1 cellular context compared by ENCODE assay signal in the genomic region with DNA sequence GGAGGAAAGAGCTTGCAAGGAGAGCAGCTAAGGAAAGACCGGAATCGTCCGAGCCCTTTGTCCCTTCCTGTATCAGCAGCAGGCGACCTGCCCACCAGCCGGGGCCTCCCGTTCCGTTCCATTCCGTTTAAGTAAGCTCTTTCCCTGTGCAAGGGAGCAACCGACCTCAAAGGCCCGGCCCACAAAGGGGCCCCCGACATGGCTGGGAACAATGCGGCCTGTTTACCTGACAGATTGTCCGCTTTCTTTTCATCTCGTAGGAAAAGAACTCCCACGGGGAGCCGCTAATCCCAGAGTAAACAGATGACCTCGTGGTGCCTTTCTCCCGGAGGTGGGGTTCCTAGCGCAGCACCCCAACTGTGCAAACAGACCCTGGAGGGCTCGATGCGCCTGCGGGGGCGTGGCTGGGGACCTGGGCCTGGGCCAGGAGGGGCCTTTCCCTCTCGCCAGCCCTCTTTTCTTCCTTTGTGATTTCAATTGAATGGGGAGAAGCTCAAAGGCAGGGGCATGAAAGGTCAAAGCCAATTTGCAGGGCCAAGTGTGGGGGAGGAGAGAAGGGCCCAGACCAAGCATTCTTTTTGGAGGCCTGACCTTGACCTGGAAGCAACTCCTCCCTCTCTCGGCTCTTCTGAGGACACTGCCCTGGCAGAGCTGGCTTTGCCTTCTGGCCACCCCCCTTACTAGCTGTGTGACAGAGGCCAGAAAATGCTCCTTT.
TF ChIP-seq lines count a peak whose summit lies in the region.

No MANE protein-coding gene starts in this region.

TF ChIP-seq in HepG2, 621 proteins besides CTCF, POLR2A, EP300 and RAD21 (continued from another document and continues in another):
- TF ChIP-seq, protein P1, sequence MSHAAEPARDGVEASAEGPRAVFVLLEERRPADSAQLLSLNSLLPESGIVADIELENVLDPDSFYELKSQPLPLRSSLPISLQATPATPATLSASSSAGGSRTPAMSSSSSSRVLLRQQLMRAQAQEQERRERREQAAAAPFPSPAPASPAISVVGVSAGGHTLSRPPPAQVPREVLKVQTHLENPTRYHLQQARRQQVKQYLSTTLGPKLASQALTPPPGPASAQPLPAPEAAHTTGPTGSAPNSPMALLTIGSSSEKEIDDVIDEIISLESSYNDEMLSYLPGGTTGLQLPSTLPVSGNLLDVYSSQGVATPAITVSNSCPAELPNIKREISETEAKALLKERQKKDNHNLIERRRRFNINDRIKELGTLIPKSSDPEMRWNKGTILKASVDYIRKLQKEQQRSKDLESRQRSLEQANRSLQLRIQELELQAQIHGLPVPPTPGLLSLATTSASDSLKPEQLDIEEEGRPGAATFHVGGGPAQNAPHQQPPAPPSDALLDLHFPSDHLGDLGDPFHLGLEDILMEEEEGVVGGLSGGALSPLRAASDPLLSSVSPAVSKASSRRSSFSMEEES (CRISPR knock-in tag; IDR thresholded peaks at IDR 0.05) = peak; percentile 99
- TF ChIP-seq, protein P2, sequence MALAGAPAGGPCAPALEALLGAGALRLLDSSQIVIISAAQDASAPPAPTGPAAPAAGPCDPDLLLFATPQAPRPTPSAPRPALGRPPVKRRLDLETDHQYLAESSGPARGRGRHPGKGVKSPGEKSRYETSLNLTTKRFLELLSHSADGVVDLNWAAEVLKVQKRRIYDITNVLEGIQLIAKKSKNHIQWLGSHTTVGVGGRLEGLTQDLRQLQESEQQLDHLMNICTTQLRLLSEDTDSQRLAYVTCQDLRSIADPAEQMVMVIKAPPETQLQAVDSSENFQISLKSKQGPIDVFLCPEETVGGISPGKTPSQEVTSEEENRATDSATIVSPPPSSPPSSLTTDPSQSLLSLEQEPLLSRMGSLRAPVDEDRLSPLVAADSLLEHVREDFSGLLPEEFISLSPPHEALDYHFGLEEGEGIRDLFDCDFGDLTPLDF (CRISPR knock-in tag; IDR thresholded peaks at IDR 0.05) = peak; percentile 78
- TF ChIP-seq SNAI1 (CRISPR knock-in tag; IDR thresholded peaks at IDR 0.05; ENCODE audit: borderline replicate concordance) (peak; percentile 85; the same call in 1 of the 2 replicates), SMYD3 (CRISPR knock-in tag; IDR thresholded peaks at IDR 0.05) (peak; percentile 98), REPIN1 (CRISPR knock-in tag; IDR thresholded peaks at IDR 0.05; ENCODE audit: borderline replicate concordance, low read depth) (peak; percentile 97), SP2 (CRISPR knock-in tag; IDR thresholded peaks at IDR 0.05) (no peak; the same call in 1 of the 2 replicates), ERF (CRISPR knock-in tag; IDR thresholded peaks at IDR 0.05) (peak; percentile 99), BRCA1 (CRISPR knock-in tag; IDR thresholded peaks at IDR 0.05) (peak; percentile 98), ZNF780A (CRISPR knock-in tag; IDR thresholded peaks at IDR 0.05) (peak; percentile 97), NR2F2 (IDR thresholded peaks at IDR 0.05; ENCODE audit: borderline replicate concordance, low read depth) (peak; percentile 98), AGO1 (IDR thresholded peaks at IDR 0.05; ENCODE audit: low read depth, low read length, poor library complexity, severe bottlenecking) (peak; percentile 36), KLF6 (CRISPR knock-in tag; IDR thresholded peaks at IDR 0.05) (peak; percentile 93), ATM (IDR thresholded peaks at IDR 0.05; ENCODE audit: borderline replicate concordance) (no peak), BORCS8-MEF2B (CRISPR knock-in tag; IDR thresholded peaks at IDR 0.05) (peak; percentile 90), SNAPC2 (CRISPR knock-in tag; IDR thresholded peaks at IDR 0.05) (peak; percentile 95), HMG20A (CRISPR knock-in tag; IDR thresholded peaks at IDR 0.05; ENCODE audit: borderline replicate concordance) (peak; percentile 99)
- TF ChIP-seq, protein P3, sequence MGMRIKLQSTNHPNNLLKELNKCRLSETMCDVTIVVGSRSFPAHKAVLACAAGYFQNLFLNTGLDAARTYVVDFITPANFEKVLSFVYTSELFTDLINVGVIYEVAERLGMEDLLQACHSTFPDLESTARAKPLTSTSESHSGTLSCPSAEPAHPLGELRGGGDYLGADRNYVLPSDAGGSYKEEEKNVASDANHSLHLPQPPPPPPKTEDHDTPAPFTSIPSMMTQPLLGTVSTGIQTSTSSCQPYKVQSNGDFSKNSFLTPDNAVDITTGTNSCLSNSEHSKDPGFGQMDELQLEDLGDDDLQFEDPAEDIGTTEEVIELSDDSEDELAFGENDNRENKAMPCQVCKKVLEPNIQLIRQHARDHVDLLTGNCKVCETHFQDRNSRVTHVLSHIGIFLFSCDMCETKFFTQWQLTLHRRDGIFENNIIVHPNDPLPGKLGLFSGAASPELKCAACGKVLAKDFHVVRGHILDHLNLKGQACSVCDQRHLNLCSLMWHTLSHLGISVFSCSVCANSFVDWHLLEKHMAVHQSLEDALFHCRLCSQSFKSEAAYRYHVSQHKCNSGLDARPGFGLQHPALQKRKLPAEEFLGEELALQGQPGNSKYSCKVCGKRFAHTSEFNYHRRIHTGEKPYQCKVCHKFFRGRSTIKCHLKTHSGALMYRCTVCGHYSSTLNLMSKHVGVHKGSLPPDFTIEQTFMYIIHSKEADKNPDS (CRISPR knock-in tag; IDR thresholded peaks at IDR 0.05) = peak; percentile 77
- TF ChIP-seq, protein P4, sequence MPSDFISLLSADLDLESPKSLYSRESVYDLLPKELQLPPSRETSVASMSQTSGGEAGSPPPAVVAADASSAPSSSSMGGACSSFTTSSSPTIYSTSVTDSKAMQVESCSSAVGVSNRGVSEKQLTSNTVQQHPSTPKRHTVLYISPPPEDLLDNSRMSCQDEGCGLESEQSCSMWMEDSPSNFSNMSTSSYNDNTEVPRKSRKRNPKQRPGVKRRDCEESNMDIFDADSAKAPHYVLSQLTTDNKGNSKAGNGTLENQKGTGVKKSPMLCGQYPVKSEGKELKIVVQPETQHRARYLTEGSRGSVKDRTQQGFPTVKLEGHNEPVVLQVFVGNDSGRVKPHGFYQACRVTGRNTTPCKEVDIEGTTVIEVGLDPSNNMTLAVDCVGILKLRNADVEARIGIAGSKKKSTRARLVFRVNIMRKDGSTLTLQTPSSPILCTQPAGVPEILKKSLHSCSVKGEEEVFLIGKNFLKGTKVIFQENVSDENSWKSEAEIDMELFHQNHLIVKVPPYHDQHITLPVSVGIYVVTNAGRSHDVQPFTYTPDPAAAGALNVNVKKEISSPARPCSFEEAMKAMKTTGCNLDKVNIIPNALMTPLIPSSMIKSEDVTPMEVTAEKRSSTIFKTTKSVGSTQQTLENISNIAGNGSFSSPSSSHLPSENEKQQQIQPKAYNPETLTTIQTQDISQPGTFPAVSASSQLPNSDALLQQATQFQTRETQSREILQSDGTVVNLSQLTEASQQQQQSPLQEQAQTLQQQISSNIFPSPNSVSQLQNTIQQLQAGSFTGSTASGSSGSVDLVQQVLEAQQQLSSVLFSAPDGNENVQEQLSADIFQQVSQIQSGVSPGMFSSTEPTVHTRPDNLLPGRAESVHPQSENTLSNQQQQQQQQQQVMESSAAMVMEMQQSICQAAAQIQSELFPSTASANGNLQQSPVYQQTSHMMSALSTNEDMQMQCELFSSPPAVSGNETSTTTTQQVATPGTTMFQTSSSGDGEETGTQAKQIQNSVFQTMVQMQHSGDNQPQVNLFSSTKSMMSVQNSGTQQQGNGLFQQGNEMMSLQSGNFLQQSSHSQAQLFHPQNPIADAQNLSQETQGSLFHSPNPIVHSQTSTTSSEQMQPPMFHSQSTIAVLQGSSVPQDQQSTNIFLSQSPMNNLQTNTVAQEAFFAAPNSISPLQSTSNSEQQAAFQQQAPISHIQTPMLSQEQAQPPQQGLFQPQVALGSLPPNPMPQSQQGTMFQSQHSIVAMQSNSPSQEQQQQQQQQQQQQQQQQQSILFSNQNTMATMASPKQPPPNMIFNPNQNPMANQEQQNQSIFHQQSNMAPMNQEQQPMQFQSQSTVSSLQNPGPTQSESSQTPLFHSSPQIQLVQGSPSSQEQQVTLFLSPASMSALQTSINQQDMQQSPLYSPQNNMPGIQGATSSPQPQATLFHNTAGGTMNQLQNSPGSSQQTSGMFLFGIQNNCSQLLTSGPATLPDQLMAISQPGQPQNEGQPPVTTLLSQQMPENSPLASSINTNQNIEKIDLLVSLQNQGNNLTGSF (CRISPR knock-in tag; IDR thresholded peaks at IDR 0.05) = peak; percentile 95
- TF ChIP-seq, protein P5, sequence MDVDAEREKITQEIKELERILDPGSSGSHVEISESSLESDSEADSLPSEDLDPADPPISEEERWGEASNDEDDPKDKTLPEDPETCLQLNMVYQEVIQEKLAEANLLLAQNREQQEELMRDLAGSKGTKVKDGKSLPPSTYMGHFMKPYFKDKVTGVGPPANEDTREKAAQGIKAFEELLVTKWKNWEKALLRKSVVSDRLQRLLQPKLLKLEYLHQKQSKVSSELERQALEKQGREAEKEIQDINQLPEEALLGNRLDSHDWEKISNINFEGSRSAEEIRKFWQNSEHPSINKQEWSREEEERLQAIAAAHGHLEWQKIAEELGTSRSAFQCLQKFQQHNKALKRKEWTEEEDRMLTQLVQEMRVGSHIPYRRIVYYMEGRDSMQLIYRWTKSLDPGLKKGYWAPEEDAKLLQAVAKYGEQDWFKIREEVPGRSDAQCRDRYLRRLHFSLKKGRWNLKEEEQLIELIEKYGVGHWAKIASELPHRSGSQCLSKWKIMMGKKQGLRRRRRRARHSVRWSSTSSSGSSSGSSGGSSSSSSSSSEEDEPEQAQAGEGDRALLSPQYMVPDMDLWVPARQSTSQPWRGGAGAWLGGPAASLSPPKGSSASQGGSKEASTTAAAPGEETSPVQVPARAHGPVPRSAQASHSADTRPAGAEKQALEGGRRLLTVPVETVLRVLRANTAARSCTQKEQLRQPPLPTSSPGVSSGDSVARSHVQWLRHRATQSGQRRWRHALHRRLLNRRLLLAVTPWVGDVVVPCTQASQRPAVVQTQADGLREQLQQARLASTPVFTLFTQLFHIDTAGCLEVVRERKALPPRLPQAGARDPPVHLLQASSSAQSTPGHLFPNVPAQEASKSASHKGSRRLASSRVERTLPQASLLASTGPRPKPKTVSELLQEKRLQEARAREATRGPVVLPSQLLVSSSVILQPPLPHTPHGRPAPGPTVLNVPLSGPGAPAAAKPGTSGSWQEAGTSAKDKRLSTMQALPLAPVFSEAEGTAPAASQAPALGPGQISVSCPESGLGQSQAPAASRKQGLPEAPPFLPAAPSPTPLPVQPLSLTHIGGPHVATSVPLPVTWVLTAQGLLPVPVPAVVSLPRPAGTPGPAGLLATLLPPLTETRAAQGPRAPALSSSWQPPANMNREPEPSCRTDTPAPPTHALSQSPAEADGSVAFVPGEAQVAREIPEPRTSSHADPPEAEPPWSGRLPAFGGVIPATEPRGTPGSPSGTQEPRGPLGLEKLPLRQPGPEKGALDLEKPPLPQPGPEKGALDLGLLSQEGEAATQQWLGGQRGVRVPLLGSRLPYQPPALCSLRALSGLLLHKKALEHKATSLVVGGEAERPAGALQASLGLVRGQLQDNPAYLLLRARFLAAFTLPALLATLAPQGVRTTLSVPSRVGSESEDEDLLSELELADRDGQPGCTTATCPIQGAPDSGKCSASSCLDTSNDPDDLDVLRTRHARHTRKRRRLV (CRISPR knock-in tag; IDR thresholded peaks at IDR 0.05) = peak; percentile 97
- TF ChIP-seq, protein P6, sequence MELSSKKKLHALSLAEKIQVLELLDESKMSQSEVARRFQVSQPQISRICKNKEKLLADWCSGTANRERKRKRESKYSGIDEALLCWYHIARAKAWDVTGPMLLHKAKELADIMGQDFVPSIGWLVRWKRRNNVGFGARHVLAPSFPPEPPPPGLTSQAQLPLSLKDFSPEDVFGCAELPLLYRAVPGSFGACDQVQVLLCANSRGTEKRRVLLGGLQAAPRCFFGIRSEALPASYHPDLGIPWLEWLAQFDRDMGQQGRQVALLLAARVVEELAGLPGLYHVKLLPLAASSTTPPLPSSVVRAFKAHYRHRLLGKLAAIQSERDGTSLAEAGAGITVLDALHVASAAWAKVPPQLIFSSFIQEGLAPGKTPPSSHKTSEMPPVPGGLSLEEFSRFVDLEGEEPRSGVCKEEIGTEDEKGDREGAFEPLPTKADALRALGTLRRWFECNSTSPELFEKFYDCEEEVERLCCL (CRISPR knock-in tag; IDR thresholded peaks at IDR 0.05; ENCODE audit: borderline replicate concordance) = peak; percentile 44; the same call in 1 of the 2 replicates
- TF ChIP-seq, protein P7, sequence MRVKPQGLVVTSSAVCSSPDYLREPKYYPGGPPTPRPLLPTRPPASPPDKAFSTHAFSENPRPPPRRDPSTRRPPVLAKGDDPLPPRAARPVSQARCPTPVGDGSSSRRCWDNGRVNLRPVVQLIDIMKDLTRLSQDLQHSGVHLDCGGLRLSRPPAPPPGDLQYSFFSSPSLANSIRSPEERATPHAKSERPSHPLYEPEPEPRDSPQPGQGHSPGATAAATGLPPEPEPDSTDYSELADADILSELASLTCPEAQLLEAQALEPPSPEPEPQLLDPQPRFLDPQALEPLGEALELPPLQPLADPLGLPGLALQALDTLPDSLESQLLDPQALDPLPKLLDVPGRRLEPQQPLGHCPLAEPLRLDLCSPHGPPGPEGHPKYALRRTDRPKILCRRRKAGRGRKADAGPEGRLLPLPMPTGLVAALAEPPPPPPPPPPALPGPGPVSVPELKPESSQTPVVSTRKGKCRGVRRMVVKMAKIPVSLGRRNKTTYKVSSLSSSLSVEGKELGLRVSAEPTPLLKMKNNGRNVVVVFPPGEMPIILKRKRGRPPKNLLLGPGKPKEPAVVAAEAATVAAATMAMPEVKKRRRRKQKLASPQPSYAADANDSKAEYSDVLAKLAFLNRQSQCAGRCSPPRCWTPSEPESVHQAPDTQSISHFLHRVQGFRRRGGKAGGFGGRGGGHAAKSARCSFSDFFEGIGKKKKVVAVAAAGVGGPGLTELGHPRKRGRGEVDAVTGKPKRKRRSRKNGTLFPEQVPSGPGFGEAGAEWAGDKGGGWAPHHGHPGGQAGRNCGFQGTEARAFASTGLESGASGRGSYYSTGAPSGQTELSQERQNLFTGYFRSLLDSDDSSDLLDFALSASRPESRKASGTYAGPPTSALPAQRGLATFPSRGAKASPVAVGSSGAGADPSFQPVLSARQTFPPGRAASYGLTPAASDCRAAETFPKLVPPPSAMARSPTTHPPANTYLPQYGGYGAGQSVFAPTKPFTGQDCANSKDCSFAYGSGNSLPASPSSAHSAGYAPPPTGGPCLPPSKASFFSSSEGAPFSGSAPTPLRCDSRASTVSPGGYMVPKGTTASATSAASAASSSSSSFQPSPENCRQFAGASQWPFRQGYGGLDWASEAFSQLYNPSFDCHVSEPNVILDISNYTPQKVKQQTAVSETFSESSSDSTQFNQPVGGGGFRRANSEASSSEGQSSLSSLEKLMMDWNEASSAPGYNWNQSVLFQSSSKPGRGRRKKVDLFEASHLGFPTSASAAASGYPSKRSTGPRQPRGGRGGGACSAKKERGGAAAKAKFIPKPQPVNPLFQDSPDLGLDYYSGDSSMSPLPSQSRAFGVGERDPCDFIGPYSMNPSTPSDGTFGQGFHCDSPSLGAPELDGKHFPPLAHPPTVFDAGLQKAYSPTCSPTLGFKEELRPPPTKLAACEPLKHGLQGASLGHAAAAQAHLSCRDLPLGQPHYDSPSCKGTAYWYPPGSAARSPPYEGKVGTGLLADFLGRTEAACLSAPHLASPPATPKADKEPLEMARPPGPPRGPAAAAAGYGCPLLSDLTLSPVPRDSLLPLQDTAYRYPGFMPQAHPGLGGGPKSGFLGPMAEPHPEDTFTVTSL (CRISPR knock-in tag; IDR thresholded peaks at IDR 0.05; ENCODE audit: borderline replicate concordance) = peak; percentile 99
- TF ChIP-seq, protein P8, sequence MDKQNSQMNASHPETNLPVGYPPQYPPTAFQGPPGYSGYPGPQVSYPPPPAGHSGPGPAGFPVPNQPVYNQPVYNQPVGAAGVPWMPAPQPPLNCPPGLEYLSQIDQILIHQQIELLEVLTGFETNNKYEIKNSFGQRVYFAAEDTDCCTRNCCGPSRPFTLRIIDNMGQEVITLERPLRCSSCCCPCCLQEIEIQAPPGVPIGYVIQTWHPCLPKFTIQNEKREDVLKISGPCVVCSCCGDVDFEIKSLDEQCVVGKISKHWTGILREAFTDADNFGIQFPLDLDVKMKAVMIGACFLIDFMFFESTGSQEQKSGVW (CRISPR knock-in tag; IDR thresholded peaks at IDR 0.05; ENCODE audit: borderline replicate concordance) = no peak
- TF ChIP-seq, protein P9, sequence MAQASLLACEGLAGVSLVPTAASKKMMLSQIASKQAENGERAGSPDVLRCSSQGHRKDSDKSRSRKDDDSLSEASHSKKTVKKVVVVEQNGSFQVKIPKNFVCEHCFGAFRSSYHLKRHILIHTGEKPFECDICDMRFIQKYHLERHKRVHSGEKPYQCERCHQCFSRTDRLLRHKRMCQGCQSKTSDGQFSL (CRISPR knock-in tag; IDR thresholded peaks at IDR 0.05) = peak; percentile 85
